Comparison of ENCODE assay signal across 14 cellular contexts in the genomic region with DNA sequence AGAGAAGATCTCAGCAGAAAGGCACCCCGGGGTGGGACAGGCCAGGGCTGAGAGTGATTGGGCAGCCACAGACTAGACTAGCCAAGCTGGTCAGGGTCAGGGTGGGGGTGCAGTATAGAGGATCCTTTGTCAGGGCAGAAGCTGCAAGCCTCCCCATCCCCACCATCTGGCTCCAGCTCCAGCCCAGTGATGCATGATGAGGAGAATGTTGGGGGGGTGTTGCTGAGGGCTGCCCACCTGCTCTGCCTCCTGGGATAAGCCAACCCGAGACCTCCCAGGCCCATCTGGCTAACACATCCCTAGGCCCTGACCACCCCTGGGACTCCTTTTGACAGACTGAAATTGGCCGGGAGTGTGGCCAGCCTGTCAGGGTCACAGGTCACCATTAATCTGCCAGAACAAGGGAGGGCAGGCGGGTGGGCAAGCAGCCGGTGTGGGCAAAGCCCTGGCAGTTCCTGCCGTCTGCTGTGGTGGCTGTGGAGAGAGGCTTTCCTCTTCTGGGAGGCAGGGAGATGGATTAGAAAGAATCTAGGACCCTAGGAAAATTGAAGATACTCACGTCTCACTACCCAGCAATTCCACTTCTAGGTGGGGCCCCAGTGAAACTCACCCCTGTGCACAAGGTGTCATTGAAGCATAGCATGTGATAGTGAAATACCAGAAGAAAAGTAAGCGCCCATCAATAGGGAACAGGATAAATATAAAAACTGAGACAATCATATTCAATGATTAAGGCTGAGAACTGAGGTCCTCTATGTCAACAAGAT. TPM values are rescaled to one million over a fixed set of nuclear protein-coding genes. Genes with fewer than 3 reads are reported as not detected.
DNase-seq lines count a peak whose midpoint lies in the region; ATAC-seq lines count a peak whose summit lies in the region.
"Had no signal": no experiment of that assay in that cellular context is flagged by ENCODE, and none has a peak within 500 bp of the region (broad histone marks: within the 10 kb centered on the region; RNA-seq: fewer than 3 reads in every experiment).

No MANE protein-coding gene starts in this region.

- H3K27ac ChIP-seq in substantia nigra (ENCODE audit: low read depth, low read length, poor library complexity, severe bottlenecking): peak overlapping the region; percentile 95
- H3K27ac ChIP-seq: cardiac muscle cell, thyroid gland had no signal

- peaks cover 14% of the 10 kb centered on the region for H3K4me1 Mint-ChIP-seq in memory B cell

- peak overlapping the region; percentile 28 for H3K27ac Mint-ChIP-seq in memory B cell

- ATAC-seq in memory B cell (ENCODE audit: low read depth): peak; percentile 77
- ATAC-seq in GM21423 (IDR thresholded peaks at IDR 0.05; ENCODE audit: unreplicated experiment): no peak
- ATAC-seq in HG03571 (IDR thresholded peaks at IDR 0.05; ENCODE audit: unreplicated experiment): no peak
- ATAC-seq in HG02759 (IDR thresholded peaks at IDR 0.05; ENCODE audit: unreplicated experiment): no peak

- DNase-seq in NCI-H2227 (lab: John Stamatoyannopoulos, UW; ENCODE audit: unreplicated experiment) (peak; percentile 24), NCI-H2227 treated with DMSO at 0.1 percent for 48 hours (lab: John Stamatoyannopoulos, UW) (no peak), SK-N-DZ (ENCODE audit: low spot score) (peak; percentile 68), memory B cell (ENCODE audit: low spot score in 2 of 2) (no peak), substantia nigra (lab: John Stamatoyannopoulos, UW) (peak; percentile 34 to 94 (median 80))
- DNase-seq: 8988T; activated CD4-positive, CD25-positive, alpha-beta regulatory T cell treated with anti-CD3 and anti-CD28 coated beads, Interleukin-2, amount 50 U/mL, for 72 hours; GOT3; NCI-H2107; thyroid gland had no signal

- H3K9me3 Mint-ChIP-seq in memory B cell: no peaks in the 10 kb centered on the region

- no peaks in the 10 kb centered on the region for H3K27me3 Mint-ChIP-seq in memory B cell

- H3K36me3 Mint-ChIP-seq in memory B cell: no peaks in the 10 kb centered on the region

- H3K4me3 Mint-ChIP-seq in memory B cell: peak overlapping the region; percentile 27

RNA-seq across cellular contexts. Expression of a gene that starts 22.2 kb away (rescaled TPM):
- 19.9 and 21.6 TPM in 2 replicates for polyA plus RNA-seq in SK-N-DZ (2014; cell fraction: cytosol; rRNA removed)
- 13.3 and 15.6 TPM in 2 replicates for polyA plus RNA-seq in SK-N-DZ (2014; cell fraction: nucleus; rRNA removed)

RNA-seq across cellular contexts. Expression of a gene that starts 24.2 kb away (rescaled TPM):
- 19.0 and 21.5 TPM in 2 replicates for polyA plus RNA-seq in SK-N-DZ (2014; cell fraction: cytosol; rRNA removed)
- 24.4 and 43.8 TPM in 2 replicates for polyA plus RNA-seq in SK-N-DZ (2014; cell fraction: nucleus; rRNA removed)

Comparison
In these comparisons a context has a peak if more than half of its experiments do, and no peak if none do; other contexts are left out.
1. DNase-seq: peak in NCI-H2227 (single experiment), SK-N-DZ (single experiment) and substantia nigra (49 of 49); none in NCI-H2227 treated with DMSO at 0.1 percent for 48 hours (single experiment) and memory B cell (0 of 2).